Comparison of ENCODE assay signal across 8 cellular contexts in the genomic region with DNA sequence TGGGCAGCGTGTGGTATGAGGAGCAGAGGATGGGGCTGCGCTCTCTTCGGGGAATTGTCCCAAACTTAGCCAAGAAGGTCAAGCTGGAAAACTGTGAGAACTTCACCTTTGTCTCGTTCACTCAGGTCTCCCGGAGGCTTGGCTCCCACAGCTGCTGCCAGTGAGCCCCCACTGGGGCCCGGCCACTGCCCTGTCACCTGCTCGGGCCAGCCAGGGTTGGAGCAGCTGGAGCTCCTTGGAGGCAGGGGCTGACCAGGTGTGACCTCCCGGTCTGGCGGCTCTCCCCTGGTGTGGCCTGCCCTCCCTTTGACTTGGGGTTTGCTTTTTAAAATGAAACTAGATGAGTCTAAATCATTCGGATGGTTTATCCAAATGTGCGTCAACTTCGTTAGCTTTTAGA.
"Had no signal": no experiment of that assay in that cellular context is flagged by ENCODE, and none has a peak within 500 bp of the region (broad histone marks: within the 10 kb centered on the region; RNA-seq: fewer than 3 reads in every experiment).

No MANE protein-coding gene starts in this region.

- H3K4me3 Mint-ChIP-seq: GM23338, H9, HFFc6 had no signal

- H3K9me3 Mint-ChIP-seq: GM23338, H9, HFFc6 had no signal

- DNase-seq: GM23248, GOT3, H7, H9, HCEC 1CT, HFFc6 had no signal

- ATAC-seq: GM23338, HCT116 had no signal

- H3K27ac Mint-ChIP-seq: GM23338, HFFc6 had no signal
